In the genomic region with DNA sequence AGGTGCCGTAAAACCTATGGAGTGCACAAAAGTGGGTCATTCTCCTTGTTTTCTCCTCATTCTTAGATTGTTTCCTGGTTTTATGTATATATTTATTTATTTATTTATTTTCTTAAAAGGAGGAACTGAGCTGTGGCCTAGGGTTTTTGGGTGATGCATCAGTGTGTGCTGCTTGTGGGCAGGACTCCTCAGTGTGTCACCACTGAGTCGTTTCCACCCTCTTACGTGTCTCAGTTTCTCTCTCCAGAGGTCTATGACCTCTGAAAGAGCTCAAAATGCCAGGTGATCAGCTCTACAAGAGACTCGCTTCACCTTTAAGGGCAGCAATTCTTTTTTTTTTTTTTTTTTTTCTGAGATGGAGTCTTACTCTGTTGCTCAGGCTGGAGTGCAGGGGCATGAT, we compare ENCODE assay signal across 12 cellular contexts.
A peak's percentile ranks its signal among the peaks of the same experiment; 100 is the strongest.
DNase-seq lines count a peak whose midpoint lies in the region; ATAC-seq, FAIRE-seq and TF ChIP-seq lines count a peak whose summit lies in the region.
"Had no signal": no experiment of that assay in that cellular context is flagged by ENCODE, and none has a peak within 500 bp of the region (broad histone marks: within the 10 kb centered on the region; RNA-seq: fewer than 3 reads in every experiment).

No MANE protein-coding gene starts in this region.

- H3K4me2 ChIP-seq in mesenchymal stem cell (ENCODE audit: low read length, poor library complexity, severe bottlenecking): no peak overlapping the region
- H3K4me2 ChIP-seq: KMS-11 had no signal

- H3K14ac ChIP-seq in mesenchymal stem cell (ENCODE audit: low read length in 2 of 2): no peak overlapping the region

- intact Hi-C loops in body of pancreas (cut with DNase I): no loop called here

- H3K18ac ChIP-seq in mesenchymal stem cell (ENCODE audit: low read depth in 1 of 2, low read length in 2 of 2): peak overlapping the region in 1 of 2 experiments; percentile 24

- TF ChIP-seq CTCF in GM12865 (IDR thresholded peaks at IDR 0.05; ENCODE audit: insufficient read depth, low read depth, low read length, missing control alignments) (no peak), body of pancreas (IDR thresholded peaks at IDR 0.05) (no peak)

- H3K4ac ChIP-seq in mesenchymal stem cell (ENCODE audit: low read depth in 1 of 2, low read length in 2 of 2): no peak overlapping the region

- no peak for TF ChIP-seq POLR2A in body of pancreas (IDR thresholded peaks at IDR 0.05)

- H2AK5ac ChIP-seq in mesenchymal stem cell (ENCODE audit: low read length, severe bottlenecking): peak overlapping the region; percentile 69

- H3K27ac ChIP-seq in mesenchymal stem cell (ENCODE audit: low read length, poor library complexity, severe bottlenecking) (peak overlapping the region; percentile 85), body of pancreas (no peak overlapping the region)
- H3K27ac ChIP-seq: KMS-11 had no signal

- H3K9ac ChIP-seq in mesenchymal stem cell (ENCODE audit: low read length): no peak overlapping the region
- H3K9ac ChIP-seq: KMS-11 had no signal

- DNase-seq in GM12865 (ENCODE audit: low read depth) (peak; percentile 73), RCC 7860 (ENCODE audit: low spot score) (peak; percentile 15), mesenchymal stem cell (no peak), DMS79 treated with DMSO at 0.1 percent for 48 hours (lab: John Stamatoyannopoulos, UW) (no peak), globus pallidus (ENCODE audit: low spot score) (no peak), DMS114 treated with DMSO at 0.1 percent for 48 hours (lab: John Stamatoyannopoulos, UW; ENCODE audit: unreplicated experiment) (no peak), body of pancreas (no peak)
- DNase-seq: amygdala; CD8-positive, alpha-beta T cell had no signal

- ATAC-seq in GM21786 (IDR thresholded peaks at IDR 0.05; ENCODE audit: unreplicated experiment): peak; percentile 51
- ATAC-seq in body of pancreas: no peak
- ATAC-seq: CD8-positive, alpha-beta T cell; left lobe of liver had no signal

- H2BK5ac ChIP-seq in mesenchymal stem cell (ENCODE audit: low read depth, low read length, poor library complexity, severe bottlenecking): no peak overlapping the region

- no peaks in the 10 kb centered on the region for H3K27me3 ChIP-seq in mesenchymal stem cell (ENCODE audit: control insufficient read depth in 1 of 2, insufficient read depth in 1 of 2, low read length in 2 of 2)
- no peaks in the 10 kb centered on the region for H3K27me3 ChIP-seq in body of pancreas

- no peak for FAIRE-seq in RCC 7860 (lab: Jason Lieb, UNC)

- no peak overlapping the region for H4K91ac ChIP-seq in mesenchymal stem cell (ENCODE audit: low read length)

- no peak overlapping the region for H2AFZ ChIP-seq in mesenchymal stem cell (ENCODE audit: low read depth, low read length)

- no peak overlapping the region for H3K23ac ChIP-seq in mesenchymal stem cell (ENCODE audit: low read length in 2 of 2)

- no peak overlapping the region for H2BK12ac ChIP-seq in mesenchymal stem cell (ENCODE audit: low read length in 2 of 2)

- H3K9me3 ChIP-seq in mesenchymal stem cell (ENCODE audit: control insufficient read depth, low read length) (no peaks in the 10 kb centered on the region), body of pancreas (no peaks in the 10 kb centered on the region)

- WGBS in mesenchymal stem cell: 62% methylated on average over 3 of the region's 4 CpGs
- WGBS in body of pancreas, 2 donors: 84 to 86% methylated on average over 4 of the region's 4 CpGs

- no peaks in the 10 kb centered on the region for H3K36me3 ChIP-seq in mesenchymal stem cell (ENCODE audit: control insufficient read depth in 1 of 2, insufficient read depth in 2 of 2, low read depth in 1 of 2, low read length in 2 of 2)
- H3K36me3 ChIP-seq in body of pancreas (replicated peaks in 1 of 2; ENCODE audit: insufficient read depth in 1 of 2, low read depth in 2 of 2): no peaks in the 10 kb centered on the region

- H2BK120ac ChIP-seq in mesenchymal stem cell (ENCODE audit: low read depth, low read length): no peak overlapping the region

- peaks cover 4% of the 10 kb centered on the region for H3K4me1 ChIP-seq in mesenchymal stem cell (ENCODE audit: control insufficient read depth, insufficient read depth, low read depth, low read length)
- H3K4me1 ChIP-seq in body of pancreas: peaks cover 5% of the 10 kb centered on the region

- no peaks in the 10 kb centered on the region for H3K79me1 ChIP-seq in mesenchymal stem cell (replicated peaks; ENCODE audit: low read length, poor library complexity, severe bottlenecking)

- H2BK15ac ChIP-seq in mesenchymal stem cell (ENCODE audit: low read depth, poor library complexity, severe bottlenecking): no peak overlapping the region

- H3K4me3 ChIP-seq in GM12865 (ENCODE audit: low read depth, low read length): no peak overlapping the region
- H3K4me3 ChIP-seq in mesenchymal stem cell (ENCODE audit: insufficient read depth in 1 of 2, low read depth in 1 of 2, low read length in 2 of 2): no peak overlapping the region
- H3K4me3 ChIP-seq in body of pancreas: no peak overlapping the region

- no peak overlapping the region for H4K8ac ChIP-seq in mesenchymal stem cell (ENCODE audit: low read length)

Comparison
In these comparisons a context has a peak if more than half of its experiments do, and no peak if none do; other contexts are left out.
1. DNase-seq: peak in GM12865 (single experiment) and RCC 7860 (single experiment); none in mesenchymal stem cell (single experiment), DMS79 treated with DMSO at 0.1 percent for 48 hours (single experiment), globus pallidus (single experiment), DMS114 treated with DMSO at 0.1 percent for 48 hours (single experiment) and body of pancreas (0 of 4).